In genomic region chr14:61482348-61483206, GRCh38 we compare ENCODE assay signal across 1 cellular context.
TF ChIP-seq lines count a peak whose summit lies in the region.

No MANE protein-coding gene starts in this region.

TF ChIP-seq in H1, 55 proteins besides CTCF, POLR2A, EP300 and RAD21 (continued from another document):
- TF ChIP-seq SP4 (IDR thresholded peaks at IDR 0.05; ENCODE audit: low read length): no peak
- TF ChIP-seq SIN3A (conservative IDR thresholded peaks at IDR 0.05 in 1 of 2, IDR thresholded peaks at IDR 0.05 in 1 of 2; ENCODE audit: low read depth in 1 of 2, low read length in 2 of 2): no peak
- TF ChIP-seq E2F6 (IDR thresholded peaks at IDR 0.05): no peak
- no peak for TF ChIP-seq GTF2F1 (IDR thresholded peaks at IDR 0.05; ENCODE audit: borderline replicate concordance, low read depth, low read length)
- TF ChIP-seq NANOG (IDR thresholded peaks at IDR 0.05; ENCODE audit: insufficient read depth, low read depth, low read length, poor library complexity, severe bottlenecking): no peak
- no peak for TF ChIP-seq PHF8 (conservative IDR thresholded peaks at IDR 0.05; ENCODE audit: low read depth, low read length)
- no peak for TF ChIP-seq TAF7 (optimal IDR thresholded peaks at IDR 0.05; ENCODE audit: borderline replicate concordance, low read depth, low read length)
- no peak for TF ChIP-seq CEBPB (IDR thresholded peaks at IDR 0.05; ENCODE audit: low read depth, low read length)
- TF ChIP-seq RNF2 (IDR thresholded peaks at IDR 0.05; ENCODE audit: borderline replicate concordance, low read depth, low read length, missing control alignments, poor library complexity, severe bottlenecking): no peak
- no peak for TF ChIP-seq EGR1 (IDR thresholded peaks at IDR 0.05; ENCODE audit: borderline replicate concordance, low read depth, low read length)
- no peak for TF ChIP-seq POLR2AphosphoS5 (IDR thresholded peaks at IDR 0.05; ENCODE audit: low read depth, low read length)
- no peak for TF ChIP-seq BRCA1 (IDR thresholded peaks at IDR 0.05; ENCODE audit: low read depth, low read length)
- no peak for TF ChIP-seq ASH2L (IDR thresholded peaks at IDR 0.05; ENCODE audit: low read length)
- no peak for TF ChIP-seq USF2 (IDR thresholded peaks at IDR 0.05; ENCODE audit: low read length)
- no peak for TF ChIP-seq ATF3 (IDR thresholded peaks at IDR 0.05; ENCODE audit: insufficient read depth, low read depth, low read length)
- no peak for TF ChIP-seq SRF (IDR thresholded peaks at IDR 0.05; ENCODE audit: low read depth, low read length)
- no peak for TF ChIP-seq TBP (IDR thresholded peaks at IDR 0.05; ENCODE audit: low read depth, low read length)
- TF ChIP-seq RXRA (IDR thresholded peaks at IDR 0.05; ENCODE audit: insufficient read depth, low read depth, low read length): no peak
- no peak for TF ChIP-seq TAF1 (IDR thresholded peaks at IDR 0.05; ENCODE audit: low read depth, low read length)
